In genomic region chr6:111242452-111242851, GRCh38 we compare ENCODE assay signal across 18 cellular contexts.
DNase-seq lines count a peak whose midpoint lies in the region; ATAC-seq, FAIRE-seq and TF ChIP-seq lines count a peak whose summit lies in the region.
"Had no signal": no experiment of that assay in that cellular context is flagged by ENCODE, and none has a peak within 500 bp of the region (broad histone marks: within the 10 kb centered on the region; RNA-seq: fewer than 3 reads in every experiment).

No MANE protein-coding gene starts in this region.

- POLR2A ChIA-PET in BJ (lab: Charles Lee), result no interaction called here

- H3K9me3 ChIP-seq in MG63, result no peaks in the 10 kb centered on the region
- H3K9me3 ChIP-seq: tibial artery had no signal

- H3K27me3 ChIP-seq in BJ (ENCODE audit: control insufficient read depth, insufficient read depth, low read length) (no peaks in the 10 kb centered on the region), MG63 (no peaks in the 10 kb centered on the region)
- H3K27me3 ChIP-seq: tibial artery had no signal

- FAIRE-seq in GM12891 (lab: Jason Lieb, UNC), result no peak

- DNase-seq in BJ (ENCODE audit: low read depth) (peak; percentile 33), MG63 (peak; percentile 20), astrocyte of the hippocampus (ENCODE audit: low read depth, low spot score) (peak; percentile 64), kidney glomerular epithelial cell (lab: John Stamatoyannopoulos, UW) (peak; percentile 61), GM12891 (ENCODE audit: insufficient read length, low spot score) (no peak), NOMO-1 (lab: John Stamatoyannopoulos, UW; ENCODE audit: unreplicated experiment in 2 of 2) (no peak), RPMI8226 (no peak)
- DNase-seq: activated CD4-positive, alpha-beta T cell treated with anti-CD3 and anti-CD28 coated beads, Interleukin-2, amount 50 U/mL, for 4 hours; activated gamma-delta T cell; CD4-positive, alpha-beta T cell; DND-41; left cardiac atrium; NCI-H1930; nephron progenitor cell; posterior cingulate gyrus; tibial artery had no signal

- CTCF ChIA-PET in BJ (lab: Yijun Ruan, JAX), result no interaction called here

- TF ChIP-seq POLR2A in GM12891 (IDR thresholded peaks at IDR 0.05; ENCODE audit: low read depth, low read length), result no peak

- no peaks in the 10 kb centered on the region for H3K36me3 ChIP-seq in BJ (ENCODE audit: control insufficient read depth, insufficient read depth, low read length)
- H3K36me3 ChIP-seq in MG63, result no peaks in the 10 kb centered on the region
- H3K36me3 ChIP-seq: tibial artery had no signal

- no peak for TF ChIP-seq CTCF in BJ (IDR thresholded peaks at IDR 0.05; ENCODE audit: insufficient read depth, low read depth, low read length)

- ATAC-seq in GM21576 (IDR thresholded peaks at IDR 0.05; ENCODE audit: unreplicated experiment), result no peak
- ATAC-seq: left cardiac atrium had no signal

- H3K4me3 ChIP-seq in BJ (ENCODE audit: low read depth, low read length) (no peak overlapping the region), MG63 (no peak overlapping the region)
- H3K4me3 ChIP-seq: SK-N-MC, tibial artery had no signal

TF ChIP-seq in GM12891, 5 proteins besides CTCF, POLR2A, EP300 and RAD21:
- TF ChIP-seq POLR2AphosphoS5 (IDR thresholded peaks at IDR 0.05; ENCODE audit: low read depth, low read length) (no peak), SPI1 (IDR thresholded peaks at IDR 0.05; ENCODE audit: low read depth, low read length) (no peak)

Comparison
In these comparisons a context has a peak if more than half of its experiments do, and no peak if none do; other contexts are left out.
1. DNase-seq: peak in BJ (single experiment), MG63 (single experiment), astrocyte of the hippocampus (single experiment) and kidney glomerular epithelial cell (single experiment); none in GM12891 (single experiment), NOMO-1 (0 of 2) and RPMI8226 (single experiment).